Comparison of ENCODE assay signal across 2 cellular contexts in the genomic region with DNA sequence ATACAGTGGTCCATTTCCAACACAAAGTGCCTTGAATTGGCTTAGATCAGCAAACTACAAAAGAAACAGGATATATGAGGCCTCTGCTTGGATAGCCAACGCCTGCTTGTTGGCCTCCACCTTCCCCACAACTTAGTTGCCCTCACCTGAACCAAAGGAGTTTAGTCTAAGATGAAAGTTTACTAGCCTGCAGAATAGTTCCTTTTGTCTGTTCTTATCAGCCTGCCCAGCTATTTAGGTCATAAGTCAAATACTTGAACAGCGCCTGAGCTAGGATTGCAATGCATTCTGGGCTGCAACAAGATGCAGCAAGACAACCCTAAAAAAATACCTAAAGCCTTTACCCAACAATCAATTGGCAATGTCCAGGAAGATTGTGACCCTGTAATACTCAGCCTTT.
A peak's percentile ranks its signal among the peaks of the same experiment; 100 is the strongest.
TF ChIP-seq lines count a peak whose summit lies in the region.

No MANE protein-coding gene starts in this region.

TF ChIP-seq in IMR-90, 13 proteins besides CTCF, POLR2A, EP300 and RAD21:
- no peak for TF ChIP-seq MAFK (IDR thresholded peaks at IDR 0.05; ENCODE audit: low read depth, low read length)
- TF ChIP-seq BHLHE40 (IDR thresholded peaks at IDR 0.05; ENCODE audit: low read depth, low read length): no peak
- no peak for TF ChIP-seq MAZ (IDR thresholded peaks at IDR 0.05; ENCODE audit: borderline replicate concordance, low read depth, low read length)
- TF ChIP-seq MXI1 (IDR thresholded peaks at IDR 0.05; ENCODE audit: borderline replicate concordance, low read depth, low read length): no peak
- no peak for TF ChIP-seq SMC3 (IDR thresholded peaks at IDR 0.05; ENCODE audit: low read depth, low read length)
- TF ChIP-seq RCOR1 (IDR thresholded peaks at IDR 0.05; ENCODE audit: insufficient replicate concordance, low read length): no peak
- TF ChIP-seq CEBPB (IDR thresholded peaks at IDR 0.05; ENCODE audit: low read depth, low read length): no peak
- TF ChIP-seq, protein P1, sequence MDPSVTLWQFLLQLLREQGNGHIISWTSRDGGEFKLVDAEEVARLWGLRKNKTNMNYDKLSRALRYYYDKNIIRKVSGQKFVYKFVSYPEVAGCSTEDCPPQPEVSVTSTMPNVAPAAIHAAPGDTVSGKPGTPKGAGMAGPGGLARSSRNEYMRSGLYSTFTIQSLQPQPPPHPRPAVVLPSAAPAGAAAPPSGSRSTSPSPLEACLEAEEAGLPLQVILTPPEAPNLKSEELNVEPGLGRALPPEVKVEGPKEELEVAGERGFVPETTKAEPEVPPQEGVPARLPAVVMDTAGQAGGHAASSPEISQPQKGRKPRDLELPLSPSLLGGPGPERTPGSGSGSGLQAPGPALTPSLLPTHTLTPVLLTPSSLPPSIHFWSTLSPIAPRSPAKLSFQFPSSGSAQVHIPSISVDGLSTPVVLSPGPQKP (IDR thresholded peaks at IDR 0.05; ENCODE audit: borderline replicate concordance, low read depth, low read length): no peak
- TF ChIP-seq CHD1 (IDR thresholded peaks at IDR 0.05; ENCODE audit: low read depth, low read length): no peak
- no peak for TF ChIP-seq RFX5 (IDR thresholded peaks at IDR 0.05; ENCODE audit: low read depth, low read length)
- no peak for TF ChIP-seq NFE2L2 (IDR thresholded peaks at IDR 0.05; ENCODE audit: low read depth, low read length)
- no peak for TF ChIP-seq FOS (IDR thresholded peaks at IDR 0.05; ENCODE audit: low read depth, low read length)
- TF ChIP-seq, protein P2, sequence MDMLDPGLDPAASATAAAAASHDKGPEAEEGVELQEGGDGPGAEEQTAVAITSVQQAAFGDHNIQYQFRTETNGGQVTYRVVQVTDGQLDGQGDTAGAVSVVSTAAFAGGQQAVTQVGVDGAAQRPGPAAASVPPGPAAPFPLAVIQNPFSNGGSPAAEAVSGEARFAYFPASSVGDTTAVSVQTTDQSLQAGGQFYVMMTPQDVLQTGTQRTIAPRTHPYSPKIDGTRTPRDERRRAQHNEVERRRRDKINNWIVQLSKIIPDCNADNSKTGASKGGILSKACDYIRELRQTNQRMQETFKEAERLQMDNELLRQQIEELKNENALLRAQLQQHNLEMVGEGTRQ (IDR thresholded peaks at IDR 0.05; ENCODE audit: low read depth, low read length): no peak
TF ChIP-seq in IMR-90: peak in this region for 0.

TF ChIP-seq in K562, 482 proteins besides CTCF, POLR2A, EP300 and RAD21:
- peak; percentile 44; the same call in 1 of the 2 replicates for TF ChIP-seq TAL1 (IDR thresholded peaks at IDR 0.05)
- TF ChIP-seq FIP1L1 (IDR thresholded peaks at IDR 0.05; ENCODE audit: low read depth, low read length, poor library complexity, severe bottlenecking): no peak
- no peak for TF ChIP-seq CCNT2 (IDR thresholded peaks at IDR 0.05; ENCODE audit: borderline replicate concordance, extremely low read depth, insufficient read length, low read depth, low read length)
- TF ChIP-seq, protein P3, sequence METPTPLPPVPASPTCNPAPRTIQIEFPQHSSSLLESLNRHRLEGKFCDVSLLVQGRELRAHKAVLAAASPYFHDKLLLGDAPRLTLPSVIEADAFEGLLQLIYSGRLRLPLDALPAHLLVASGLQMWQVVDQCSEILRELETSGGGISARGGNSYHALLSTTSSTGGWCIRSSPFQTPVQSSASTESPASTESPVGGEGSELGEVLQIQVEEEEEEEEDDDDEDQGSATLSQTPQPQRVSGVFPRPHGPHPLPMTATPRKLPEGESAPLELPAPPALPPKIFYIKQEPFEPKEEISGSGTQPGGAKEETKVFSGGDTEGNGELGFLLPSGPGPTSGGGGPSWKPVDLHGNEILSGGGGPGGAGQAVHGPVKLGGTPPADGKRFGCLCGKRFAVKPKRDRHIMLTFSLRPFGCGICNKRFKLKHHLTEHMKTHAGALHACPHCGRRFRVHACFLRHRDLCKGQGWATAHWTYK (CRISPR knock-in tag; IDR thresholded peaks at IDR 0.05): no peak
- TF ChIP-seq, protein P4, sequence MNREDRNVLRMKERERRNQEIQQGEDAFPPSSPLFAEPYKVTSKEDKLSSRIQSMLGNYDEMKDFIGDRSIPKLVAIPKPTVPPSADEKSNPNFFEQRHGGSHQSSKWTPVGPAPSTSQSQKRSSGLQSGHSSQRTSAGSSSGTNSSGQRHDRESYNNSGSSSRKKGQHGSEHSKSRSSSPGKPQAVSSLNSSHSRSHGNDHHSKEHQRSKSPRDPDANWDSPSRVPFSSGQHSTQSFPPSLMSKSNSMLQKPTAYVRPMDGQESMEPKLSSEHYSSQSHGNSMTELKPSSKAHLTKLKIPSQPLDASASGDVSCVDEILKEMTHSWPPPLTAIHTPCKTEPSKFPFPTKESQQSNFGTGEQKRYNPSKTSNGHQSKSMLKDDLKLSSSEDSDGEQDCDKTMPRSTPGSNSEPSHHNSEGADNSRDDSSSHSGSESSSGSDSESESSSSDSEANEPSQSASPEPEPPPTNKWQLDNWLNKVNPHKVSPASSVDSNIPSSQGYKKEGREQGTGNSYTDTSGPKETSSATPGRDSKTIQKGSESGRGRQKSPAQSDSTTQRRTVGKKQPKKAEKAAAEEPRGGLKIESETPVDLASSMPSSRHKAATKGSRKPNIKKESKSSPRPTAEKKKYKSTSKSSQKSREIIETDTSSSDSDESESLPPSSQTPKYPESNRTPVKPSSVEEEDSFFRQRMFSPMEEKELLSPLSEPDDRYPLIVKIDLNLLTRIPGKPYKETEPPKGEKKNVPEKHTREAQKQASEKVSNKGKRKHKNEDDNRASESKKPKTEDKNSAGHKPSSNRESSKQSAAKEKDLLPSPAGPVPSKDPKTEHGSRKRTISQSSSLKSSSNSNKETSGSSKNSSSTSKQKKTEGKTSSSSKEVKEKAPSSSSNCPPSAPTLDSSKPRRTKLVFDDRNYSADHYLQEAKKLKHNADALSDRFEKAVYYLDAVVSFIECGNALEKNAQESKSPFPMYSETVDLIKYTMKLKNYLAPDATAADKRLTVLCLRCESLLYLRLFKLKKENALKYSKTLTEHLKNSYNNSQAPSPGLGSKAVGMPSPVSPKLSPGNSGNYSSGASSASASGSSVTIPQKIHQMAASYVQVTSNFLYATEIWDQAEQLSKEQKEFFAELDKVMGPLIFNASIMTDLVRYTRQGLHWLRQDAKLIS (CRISPR knock-in tag; IDR thresholded peaks at IDR 0.05): no peak
- TF ChIP-seq MAFF (IDR thresholded peaks at IDR 0.05; ENCODE audit: low read length): no peak
- no peak for TF ChIP-seq NFE2L1 (tag; IDR thresholded peaks at IDR 0.05; ENCODE audit: borderline replicate concordance, low read depth)
- TF ChIP-seq TCF3 (CRISPR knock-in tag; IDR thresholded peaks at IDR 0.05): peak; percentile 70
- TF ChIP-seq NR2C1 (IDR thresholded peaks at IDR 0.05): 0 out of 2 replicates have a peak, but pooled peaks have one; percentile 19
- peak; percentile 47; the same call in 1 of the 2 replicates for TF ChIP-seq NR2C1 (tag; IDR thresholded peaks at IDR 0.05)
- TF ChIP-seq, protein P5, sequence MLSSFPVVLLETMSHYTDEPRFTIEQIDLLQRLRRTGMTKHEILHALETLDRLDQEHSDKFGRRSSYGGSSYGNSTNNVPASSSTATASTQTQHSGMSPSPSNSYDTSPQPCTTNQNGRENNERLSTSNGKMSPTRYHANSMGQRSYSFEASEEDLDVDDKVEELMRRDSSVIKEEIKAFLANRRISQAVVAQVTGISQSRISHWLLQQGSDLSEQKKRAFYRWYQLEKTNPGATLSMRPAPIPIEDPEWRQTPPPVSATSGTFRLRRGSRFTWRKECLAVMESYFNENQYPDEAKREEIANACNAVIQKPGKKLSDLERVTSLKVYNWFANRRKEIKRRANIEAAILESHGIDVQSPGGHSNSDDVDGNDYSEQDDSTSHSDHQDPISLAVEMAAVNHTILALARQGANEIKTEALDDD (IDR thresholded peaks at IDR 0.05): peak; percentile 95
- TF ChIP-seq, protein P6, sequence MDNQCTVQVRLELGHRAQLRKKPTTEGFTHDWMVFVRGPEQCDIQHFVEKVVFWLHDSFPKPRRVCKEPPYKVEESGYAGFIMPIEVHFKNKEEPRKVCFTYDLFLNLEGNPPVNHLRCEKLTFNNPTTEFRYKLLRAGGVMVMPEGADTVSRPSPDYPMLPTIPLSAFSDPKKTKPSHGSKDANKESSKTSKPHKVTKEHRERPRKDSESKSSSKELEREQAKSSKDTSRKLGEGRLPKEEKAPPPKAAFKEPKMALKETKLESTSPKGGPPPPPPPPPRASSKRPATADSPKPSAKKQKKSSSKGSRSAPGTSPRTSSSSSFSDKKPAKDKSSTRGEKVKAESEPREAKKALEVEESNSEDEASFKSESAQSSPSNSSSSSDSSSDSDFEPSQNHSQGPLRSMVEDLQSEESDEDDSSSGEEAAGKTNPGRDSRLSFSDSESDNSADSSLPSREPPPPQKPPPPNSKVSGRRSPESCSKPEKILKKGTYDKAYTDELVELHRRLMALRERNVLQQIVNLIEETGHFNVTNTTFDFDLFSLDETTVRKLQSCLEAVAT (IDR thresholded peaks at IDR 0.05): no peak
- TF ChIP-seq MAZ (CRISPR knock-in tag; conservative IDR thresholded peaks at IDR 0.05 in 1 of 2, IDR thresholded peaks at IDR 0.05 in 1 of 2): no peak
- TF ChIP-seq SMARCA4 (IDR thresholded peaks at IDR 0.05): peak; percentile 40; the same call in 1 of the 2 replicates
- no peak for TF ChIP-seq SMAD2 (IDR thresholded peaks at IDR 0.05; ENCODE audit: low read depth, low read length)
- TF ChIP-seq TEAD4 (IDR thresholded peaks at IDR 0.05; ENCODE audit: low read length): 0 out of 2 replicates have a peak, but pooled peaks have one; percentile 19
- TF ChIP-seq TEAD4 (CRISPR knock-in tag; IDR thresholded peaks at IDR 0.05; ENCODE audit: borderline replicate concordance): no peak
- TF ChIP-seq ARID1B (IDR thresholded peaks at IDR 0.05): peak; percentile 65
- no peak for TF ChIP-seq ZNF316 (IDR thresholded peaks at IDR 0.05)
- TF ChIP-seq RB1 (IDR thresholded peaks at IDR 0.05; ENCODE audit: low read depth): no peak
- 0 out of 2 replicates have a peak, but pooled peaks have one; percentile 29 for TF ChIP-seq SMAD4 (CRISPR knock-in tag; conservative IDR thresholded peaks at IDR 0.05)
- no peak for TF ChIP-seq FOXJ3 (CRISPR knock-in tag; IDR thresholded peaks at IDR 0.05)
- peak; percentile 47 for TF ChIP-seq CBFA2T3 (IDR thresholded peaks at IDR 0.05)
- TF ChIP-seq NCOR1 (IDR thresholded peaks at IDR 0.05): peak; percentile 63; the same call in 1 of the 2 replicates
- peak; percentile 45 for TF ChIP-seq MEIS2 (IDR thresholded peaks at IDR 0.05; ENCODE audit: partially characterized antibody)
- no peak for TF ChIP-seq NR2C2 (CRISPR knock-in tag; IDR thresholded peaks at IDR 0.05)
- TF ChIP-seq NR2C2 (tag; IDR thresholded peaks at IDR 0.05): peak; percentile 49; the same call in 1 of the 2 replicates
- peak; percentile 72 for TF ChIP-seq SOX6 (IDR thresholded peaks at IDR 0.05)
